ENCODE assay signal across 15 cellular contexts in the genomic region with DNA sequence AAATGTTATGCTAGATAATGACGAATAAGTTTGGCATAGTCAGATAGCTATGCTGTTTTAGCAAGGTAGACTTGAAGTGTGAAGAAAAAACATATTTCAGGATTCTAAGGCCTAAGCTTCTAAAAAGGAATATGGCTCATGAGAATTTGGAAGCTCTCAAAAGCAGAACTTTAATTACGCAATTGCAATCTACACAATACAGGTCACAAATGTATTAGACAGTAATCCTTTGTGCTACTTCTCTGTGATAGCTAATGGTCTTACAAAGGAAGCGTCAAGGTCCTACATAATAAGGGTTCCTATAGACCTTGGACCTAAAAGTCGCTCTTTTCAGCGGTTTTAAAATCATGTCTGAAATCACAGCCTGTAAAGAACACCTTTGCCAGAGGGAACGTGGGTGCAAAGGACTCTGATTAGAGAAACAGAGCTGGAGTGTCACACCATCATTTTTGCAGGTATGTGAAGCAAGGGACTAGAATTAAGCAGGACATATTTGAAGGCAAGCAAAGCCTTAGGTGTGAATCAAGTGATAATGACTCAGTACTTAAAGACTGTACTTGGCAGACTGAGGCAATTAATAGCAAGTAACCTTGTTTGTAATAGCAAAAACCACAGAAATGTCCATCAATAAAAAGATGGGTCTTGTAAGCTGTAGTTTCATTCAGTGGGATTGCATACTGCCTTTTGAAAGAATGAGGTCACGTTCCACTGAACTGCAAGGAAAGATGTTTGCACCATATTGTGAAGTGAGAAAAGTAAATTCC.
A peak's percentile ranks its signal among the peaks of the same experiment; 100 is the strongest.
DNase-seq lines count a peak whose midpoint lies in the region; ATAC-seq, FAIRE-seq and TF ChIP-seq lines count a peak whose summit lies in the region.
"Had no signal": no experiment of that assay in that cellular context is flagged by ENCODE, and none has a peak within 500 bp of the region (broad histone marks: within the 10 kb centered on the region; RNA-seq: fewer than 3 reads in every experiment).

No MANE protein-coding gene starts in this region.

- CTCF ChIA-PET in PC-3 (lab: Charles Lee): no interaction called here

- H3K27ac ChIP-seq in testis (no peak overlapping the region), PC-3 (ENCODE audit: low read length) (no peak overlapping the region), esophagus squamous epithelium (no peak overlapping the region)

- TF ChIP-seq POLR2A in testis (IDR thresholded peaks at IDR 0.05): no peak
- no peak for TF ChIP-seq POLR2A in esophagus squamous epithelium (IDR thresholded peaks at IDR 0.05)

- no peaks in the 10 kb centered on the region for H3K9me2 ChIP-seq in PC-3 (replicated peaks; ENCODE audit: low read length)

- H3K4me1 ChIP-seq in testis (no peaks in the 10 kb centered on the region), PC-3 (ENCODE audit: insufficient read depth, low read length) (no peaks in the 10 kb centered on the region), esophagus squamous epithelium (no peaks in the 10 kb centered on the region)

- POLR2A ChIA-PET in PC-3 (lab: Charles Lee; ENCODE audit: unreplicated experiment): no interaction called here

- no peaks in the 10 kb centered on the region for H3F3A ChIP-seq in PC-3 (ENCODE audit: low read length, unreplicated experiment)

- no peaks in the 10 kb centered on the region for H3K79me2 ChIP-seq in PC-3 (ENCODE audit: low read length)

- TF ChIP-seq CTCF in D721Med (IDR thresholded peaks at IDR 0.05; ENCODE audit: insufficient read depth, missing control alignments) (no peak), testis (IDR thresholded peaks at IDR 0.05) (no peak), PC-3 (conservative IDR thresholded peaks at IDR 0.05; ENCODE audit: low read depth, low read length) (no peak), esophagus squamous epithelium (IDR thresholded peaks at IDR 0.05) (no peak)

- no peaks in the 10 kb centered on the region for H4K20me1 ChIP-seq in PC-3 (ENCODE audit: low read length)

- H3K27me3 ChIP-seq in testis: no peaks in the 10 kb centered on the region
- peaks cover 47% of the 10 kb centered on the region for H3K27me3 ChIP-seq in PC-3 (ENCODE audit: low read length)
- no peaks in the 10 kb centered on the region for H3K27me3 ChIP-seq in esophagus squamous epithelium

- BruUV-seq in PC-3 (replicated peaks; lab: Mats Ljungman, UMichigan): no TSS peak

- no peak overlapping the region for H3K9ac ChIP-seq in PC-3 (ENCODE audit: low read length)

- H3K36me3 ChIP-seq in testis (ENCODE audit: low read depth, missing control alignments) (no peaks in the 10 kb centered on the region), PC-3 (ENCODE audit: low read depth, low read length) (no peaks in the 10 kb centered on the region), esophagus squamous epithelium (no peaks in the 10 kb centered on the region)
- H3K36me3 ChIP-seq: HAP-1 had no signal

- H3K9me3 ChIP-seq in testis: no peaks in the 10 kb centered on the region
- H3K9me3 ChIP-seq in PC-3 (ENCODE audit: low read length): no peaks in the 10 kb centered on the region
- no peaks in the 10 kb centered on the region for H3K9me3 ChIP-seq in esophagus squamous epithelium
- H3K9me3 ChIP-seq: HAP-1 had no signal

- no peak for DNase-seq in D721Med (ENCODE audit: insufficient read length, low spot score)
- peak; percentile 14 for DNase-seq in MV-4-11 (lab: John Stamatoyannopoulos, UW)
- DNase-seq in amniotic epithelial cell (ENCODE audit: low read depth): peak; percentile 5
- peak; percentile 24 for DNase-seq in kidney glomerular epithelial cell (lab: John Stamatoyannopoulos, UW)
- DNase-seq in activated naive CD4-positive, alpha-beta T cell treated with anti-CD3 and anti-CD28 coated beads, Interleukin-2, amount 50 U/mL, for 16 hours: no peak
- no peak for DNase-seq in testis
- DNase-seq in PC-3: no peak
- no peak for DNase-seq in esophagus squamous epithelium (lab: John Stamatoyannopoulos, UW)
- DNase-seq: ACHN; CD4-positive, alpha-beta T cell; NCI-H1092; NCI-H226; SHP77 treated with DMSO at 0.1 percent for 48 hours; SW 1271 had no signal

- WGBS in testis, 2 donors: 84 to 90% methylated on average over 7 of the region's 7 CpGs
- WGBS in esophagus squamous epithelium, 2 donors: 64 to 75% methylated on average over 7 of the region's 7 CpGs

- H3K4me2 ChIP-seq in PC-3 (ENCODE audit: low read length): no peak overlapping the region

- H3K4me3 ChIP-seq in testis: no peak overlapping the region
- H3K4me3 ChIP-seq in PC-3 (ENCODE audit: low read length): no peak overlapping the region
- no peak overlapping the region for H3K4me3 ChIP-seq in esophagus squamous epithelium
- H3K4me3 ChIP-seq: HAP-1 had no signal

- peak; percentile 92 for FAIRE-seq in D721Med (lab: Jason Lieb, UNC)

- H2AFZ ChIP-seq in PC-3 (ENCODE audit: low read length): no peak overlapping the region

- no peak for ATAC-seq in PC-3

- intact Hi-C loops in testis (cut with DNase I; ENCODE audit: low total_unique reads) (no loop called here), PC-3 (cut with micrococcal nuclease) (no loop called here), esophagus squamous epithelium (cut with DNase I) (no loop called here)

Comparison
In these comparisons a context has a peak if more than half of its experiments do, and no peak if none do; other contexts are left out.
1. DNase-seq: peak in MV-4-11 (single experiment), amniotic epithelial cell (single experiment) and kidney glomerular epithelial cell (single experiment); none in D721Med (single experiment), activated naive CD4-positive, alpha-beta T cell treated with anti-CD3 and anti-CD28 coated beads, Interleukin-2, amount 50 U/mL, for 16 hours (single experiment), testis (single experiment), PC-3 (single experiment) and esophagus squamous epithelium (single experiment).